ENCODE assay signal across 8 cellular contexts in genomic region chr1:8025061-8025670, GRCh38.
DNase-seq lines count a peak whose midpoint lies in the region; ATAC-seq and TF ChIP-seq lines count a peak whose summit lies in the region.

No MANE protein-coding gene starts in this region.

- H3K4me3 ChIP-seq in HUES48 (ENCODE audit: low read depth, low read length), result peak overlapping the region; percentile 96
- H3K4me3 ChIP-seq in coronary artery, result peak overlapping the region; percentile 97
- peak overlapping the region; percentile 71 to 83 for H3K4me3 ChIP-seq in mucosa of rectum (ENCODE audit: low read length in 2 of 2)

- peaks cover 68% of the 10 kb centered on the region for H3K4me1 ChIP-seq in HUES48 (ENCODE audit: control insufficient read depth, insufficient read depth, low read length)
- peaks cover 16 to 46% of the 10 kb centered on the region in 2 donors for H3K4me1 ChIP-seq in mucosa of rectum (ENCODE audit: control insufficient read depth in 2 of 2, insufficient read depth in 2 of 2, low read length in 2 of 2)

- no peaks in the 10 kb centered on the region for H3K9me3 ChIP-seq in HUES48 (ENCODE audit: control insufficient read depth, insufficient read depth, low read length)
- no peaks in the 10 kb centered on the region for H3K9me3 ChIP-seq in mucosa of rectum (ENCODE audit: control insufficient read depth in 2 of 2, low read length in 2 of 2)

- H3K27ac ChIP-seq in C4-2B (peak overlapping the region; percentile 89), HUES48 (ENCODE audit: low read depth, low read length) (peak overlapping the region; percentile 69), coronary artery (peak overlapping the region; percentile 97 to 98), mucosa of rectum (ENCODE audit: low read depth in 2 of 2, low read length in 2 of 2) (peak overlapping the region; percentile 65 to 73)

- H3K27me3 ChIP-seq in HUES48 (ENCODE audit: control insufficient read depth, insufficient read depth, low read length) (peaks cover 6% of the 10 kb centered on the region), mucosa of rectum (ENCODE audit: control insufficient read depth in 2 of 2, insufficient read depth in 2 of 2, low read length in 2 of 2) (peaks cover 0 to 2% of the 10 kb centered on the region in 2 donors)

- H3K9ac ChIP-seq in HUES48 (ENCODE audit: low read depth, low read length) (peak overlapping the region; percentile 77), mucosa of rectum (ENCODE audit: low read depth in 1 of 2, low read length in 2 of 2) (peak overlapping the region; percentile 61 to 94)

- TF ChIP-seq CTCF in C4-2B (conservative IDR thresholded peaks at IDR 0.05) (no peak), coronary artery (IDR thresholded peaks at IDR 0.05) (no peak)

- DNase-seq in coronary artery (ENCODE audit: low spot score), result no peak
- DNase-seq in cortex of kidney (lab: John Stamatoyannopoulos, UW), result no peak
- DNase-seq in NCI-H1436 treated with DMSO at 0.1 percent for 48 hours (lab: John Stamatoyannopoulos, UW), result no peak

- no peak for ATAC-seq in HG02763 (IDR thresholded peaks at IDR 0.05; ENCODE audit: unreplicated experiment)
- no peak for ATAC-seq in GM21723 (IDR thresholded peaks at IDR 0.05; ENCODE audit: unreplicated experiment)

- no peaks in the 10 kb centered on the region for H3K36me3 ChIP-seq in HUES48 (ENCODE audit: control insufficient read depth, insufficient read depth, low read length)
- no peaks in the 10 kb centered on the region for H3K36me3 ChIP-seq in mucosa of rectum (ENCODE audit: control insufficient read depth in 2 of 2, insufficient read depth in 2 of 2, low read length in 2 of 2)
